Comparison of ENCODE assay signal across 12 cellular contexts in genomic region chr2:240023792-240024191, GRCh38. TPM values are rescaled to one million over a fixed set of nuclear protein-coding genes. Genes with fewer than 3 reads are reported as not detected.
DNase-seq lines count a peak whose midpoint lies in the region; ATAC-seq and TF ChIP-seq lines count a peak whose summit lies in the region.
"Had no signal": no experiment of that assay in that cellular context is flagged by ENCODE, and none has a peak within 500 bp of the region (broad histone marks: within the 10 kb centered on the region; RNA-seq: fewer than 3 reads in every experiment).

No MANE protein-coding gene starts in this region.

- H3K9me3 Mint-ChIP-seq in endodermal cell, result peaks cover 6% of the 10 kb centered on the region

- no peak for TF ChIP-seq RAD21 in SK-N-SH (IDR thresholded peaks at IDR 0.05; ENCODE audit: low read length)

- peaks cover 9% of the 10 kb centered on the region; the same call in 1 of the 2 replicates for H4K20me1 ChIP-seq in SK-N-SH (ENCODE audit: insufficient read depth)

- H3K9ac ChIP-seq in SK-N-SH (peak overlapping the region; percentile 95), endodermal cell (ENCODE audit: extremely low read depth, low read length, poor library complexity, severe bottlenecking) (no peak overlapping the region)

- POLR2A ChIA-PET in SK-N-SH (lab: Yijun Ruan, JAX), result no interaction called here

- H3K4me3 ChIP-seq in SK-N-SH (ENCODE audit: low read depth in 2 of 2, low read length in 1 of 2) (peak overlapping the region in 1 of 2 experiments; percentile 95; a peak in 2 of 4 replicates), endodermal cell (ENCODE audit: low read length) (peak overlapping the region; percentile 85), psoas muscle (peak overlapping the region; percentile 75)

- CTCF ChIA-PET in SK-N-SH (lab: Yijun Ruan, JAX), result interaction anchor here (1.7 to 2.1 kb wide), 2 partner anchors 11 to 33 kb away, joined by 4 to 11 read pairs; no protein-coding TSS in a partner anchor

- no peaks in the 10 kb centered on the region for H3K27me3 ChIP-seq in SK-N-SH (ENCODE audit: insufficient read depth)
- peaks cover 22% of the 10 kb centered on the region for H3K27me3 ChIP-seq in endodermal cell (ENCODE audit: control insufficient read depth, insufficient read depth, low read length, poor library complexity, severe bottlenecking)
- no peaks in the 10 kb centered on the region for H3K27me3 ChIP-seq in psoas muscle (ENCODE audit: insufficient read depth in 3 of 3, low read length in 2 of 3)
- H3K27me3 ChIP-seq: right atrium auricular region, tibial nerve had no signal

- no peak overlapping the region for H2AFZ ChIP-seq in SK-N-SH (ENCODE audit: low read depth)

- ATAC-seq in SK-N-SH treated with all-trans-retinoic acid at 6 μM for 48 hours (no peak), psoas muscle (no peak)

- peaks cover 52% of the 10 kb centered on the region for H3K79me2 ChIP-seq in SK-N-SH (ENCODE audit: insufficient read depth)

- peak overlapping the region; percentile 92 for H3K4me3 Mint-ChIP-seq in endodermal cell

- H3K27ac Mint-ChIP-seq in endodermal cell, result peak overlapping the region; percentile 58

- TF ChIP-seq CTCF in SK-N-SH (IDR thresholded peaks at IDR 0.05) (no peak), endodermal cell (conservative IDR thresholded peaks at IDR 0.05) (no peak), psoas muscle (IDR thresholded peaks at IDR 0.05) (no peak)

- H3K4me1 ChIP-seq in SK-N-SH (ENCODE audit: control insufficient read depth in 1 of 2, insufficient read depth in 2 of 2, low read depth in 1 of 2, low read length in 1 of 2) (peaks cover 6 to 10% of the 10 kb centered on the region in 2 experiments; a peak in 3 of 4 replicates), endodermal cell (ENCODE audit: control insufficient read depth, insufficient read depth, low read length) (no peaks in the 10 kb centered on the region), psoas muscle (peaks cover 20% of the 10 kb centered on the region)

- peak overlapping the region; percentile 77 for H3K4me2 ChIP-seq in SK-N-SH

- intact Hi-C loops in psoas muscle (cut with DNase I), result no loop called here

- H3F3A ChIP-seq in SK-N-SH (replicated peaks; ENCODE audit: insufficient read depth), result peaks cover 3% of the 10 kb centered on the region

- H3K9me3 ChIP-seq in SK-N-SH, result no peaks in the 10 kb centered on the region
- no peaks in the 10 kb centered on the region for H3K9me3 ChIP-seq in endodermal cell (ENCODE audit: control insufficient read depth, low read length)
- peaks cover 4% of the 10 kb centered on the region for H3K9me3 ChIP-seq in psoas muscle
- H3K9me3 ChIP-seq: right atrium auricular region, tibial nerve had no signal

- H3K9me2 ChIP-seq in SK-N-SH, result no peaks in the 10 kb centered on the region

- peaks cover 9% of the 10 kb centered on the region for H3K4me1 Mint-ChIP-seq in endodermal cell

- DNase-seq in SK-N-SH, result no peak
- peak; percentile 50 for DNase-seq in OCI-M1 (lab: John Stamatoyannopoulos, UW)
- no peak for DNase-seq in endodermal cell
- no peak for DNase-seq in psoas muscle
- no peak for DNase-seq in cerebellum (ENCODE audit: low spot score)
- DNase-seq in activated gamma-delta T cell treated with Interleukin-2 at 50 U/mL for 16 hours, result no peak
- no peak for DNase-seq in epidermal melanocyte (ENCODE audit: insufficient read length, low spot score)
- DNase-seq: NCI-H510A treated with DMSO at 0.1 percent for 48 hours had no signal

- peaks cover 16% of the 10 kb centered on the region for H3K27me3 Mint-ChIP-seq in endodermal cell (ENCODE audit: insufficient read depth)

- WGBS in SK-N-SH (ENCODE audit: low lambda C conversion rate), result 75% methylated on average over 9 of the region's 9 CpGs
- 78 to 87% methylated on average over 7 to 9 of the region's 9 CpGs for WGBS in endodermal cell (ENCODE audit: insufficient coverage in 1 of 2, insufficient read length in 1 of 2), 2 experiments
- 62 to 70% (median 63%) methylated on average over 9 of the region's 9 CpGs for WGBS in psoas muscle, 3 donors

- no peak for TF ChIP-seq EP300 in SK-N-SH (IDR thresholded peaks at IDR 0.05; ENCODE audit: borderline replicate concordance in 1 of 2, low read depth in 1 of 2, low read length in 1 of 2)

- no peak overlapping the region for H3K27ac ChIP-seq in SK-N-SH (ENCODE audit: low read depth in 2 of 2, low read length in 1 of 2)
- H3K27ac ChIP-seq in endodermal cell (ENCODE audit: low read depth, low read length), result no peak overlapping the region
- peak overlapping the region; percentile 93 for H3K27ac ChIP-seq in psoas muscle

- H3K36me3 Mint-ChIP-seq in endodermal cell (ENCODE audit: low read depth), result peaks cover 21% of the 10 kb centered on the region

- peaks cover 13 to 22% of the 10 kb centered on the region in 2 experiments for H3K36me3 ChIP-seq in SK-N-SH (replicated peaks in 1 of 2; ENCODE audit: control insufficient read depth in 1 of 2, insufficient read depth in 2 of 2, low read length in 1 of 2)
- peaks cover 23% of the 10 kb centered on the region for H3K36me3 ChIP-seq in endodermal cell (ENCODE audit: control insufficient read depth, insufficient read depth, low read length)
- peaks cover 0 to 26% of the 10 kb centered on the region in 2 donors for H3K36me3 ChIP-seq in psoas muscle (ENCODE audit: insufficient read depth in 1 of 2, low read depth in 1 of 2)

TF ChIP-seq in SK-N-SH, 30 proteins besides CTCF, POLR2A, EP300 and RAD21:
- TF ChIP-seq JUND (IDR thresholded peaks at IDR 0.05), result no peak
- TF ChIP-seq RFX5 (IDR thresholded peaks at IDR 0.05; ENCODE audit: low read length), result no peak
- TF ChIP-seq FOSL2 (IDR thresholded peaks at IDR 0.05; ENCODE audit: borderline replicate concordance, low read depth), result no peak
- no peak for TF ChIP-seq EZH2phosphoT487 (IDR thresholded peaks at IDR 0.05; ENCODE audit: borderline replicate concordance, low read depth)
- TF ChIP-seq ELF1 (IDR thresholded peaks at IDR 0.05), result no peak
- TF ChIP-seq, protein P1, sequence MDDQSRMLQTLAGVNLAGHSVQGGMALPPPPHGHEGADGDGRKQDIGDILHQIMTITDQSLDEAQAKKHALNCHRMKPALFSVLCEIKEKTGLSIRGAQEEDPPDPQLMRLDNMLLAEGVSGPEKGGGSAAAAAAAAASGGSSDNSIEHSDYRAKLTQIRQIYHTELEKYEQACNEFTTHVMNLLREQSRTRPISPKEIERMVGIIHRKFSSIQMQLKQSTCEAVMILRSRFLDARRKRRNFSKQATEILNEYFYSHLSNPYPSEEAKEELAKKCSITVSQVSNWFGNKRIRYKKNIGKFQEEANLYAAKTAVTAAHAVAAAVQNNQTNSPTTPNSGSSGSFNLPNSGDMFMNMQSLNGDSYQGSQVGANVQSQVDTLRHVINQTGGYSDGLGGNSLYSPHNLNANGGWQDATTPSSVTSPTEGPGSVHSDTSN (IDR thresholded peaks at IDR 0.05), result no peak
- no peak for TF ChIP-seq GABPA (IDR thresholded peaks at IDR 0.05; ENCODE audit: low read depth)
- TF ChIP-seq SMC3 (IDR thresholded peaks at IDR 0.05; ENCODE audit: low read depth, low read length), result no peak
- TF ChIP-seq RXRA (IDR thresholded peaks at IDR 0.05; ENCODE audit: borderline replicate concordance, low read depth), result no peak
- TF ChIP-seq FOXJ3 (CRISPR knock-in tag; IDR thresholded peaks at IDR 0.05), result no peak

TF ChIP-seq in SK-N-SH treated with all-trans-retinoic acid at 6 μM for 48 hours, 23 proteins besides CTCF, POLR2A, EP300 and RAD21 (continues in another document):
- TF ChIP-seq OSR1 (CRISPR knock-in tag; IDR thresholded peaks at IDR 0.05) (no peak), TSHZ2 (CRISPR knock-in tag; IDR thresholded peaks at IDR 0.05) (no peak), ZC3H10 (CRISPR knock-in tag; IDR thresholded peaks at IDR 0.05) (no peak)

RNA-seq across cellular contexts. Expression of gene NDUFA10, which starts 1.4 kb away (rescaled TPM):
- polyA plus RNA-seq in SK-N-SH (2012; rRNA removed) (117 and 134 TPM in 2 replicates), psoas muscle (100 to 1,000 TPM in 2 of 3 donors, 10 to 100 TPM in 1; 84.2 to 135 (median 113) TPM)
- polyA plus RNA-seq in SK-N-SH (2012; cell fraction: cytosol; rRNA removed), result 104 and 133 TPM in 2 replicates
- 153 and 170 TPM in 2 replicates for polyA plus RNA-seq in SK-N-SH (2012; cell fraction: nucleus; rRNA removed)
- total RNA-seq in endodermal cell (100 to 1,000 TPM in 1 of 2 donors, 10 to 100 TPM in 1; 95.8 to 101 TPM), psoas muscle (100 to 1,000 TPM; 132 to 183 (median 163) TPM), cerebellum (59.6 TPM)
- polyA plus RNA-seq in endodermal cell (2013, experiment 1 of 2), result 92.5 TPM
- 85.8 TPM for polyA plus RNA-seq in endodermal cell (2013, experiment 2 of 2)

RNA-seq across cellular contexts. Expression of gene OR6B2, which starts 6.4 kb away (rescaled TPM):
- not detected in 2 replicates for polyA plus RNA-seq in SK-N-SH (2012; rRNA removed)
- polyA plus RNA-seq in SK-N-SH (2012; cell fraction: cytosol; rRNA removed), result not detected in 2 replicates
- polyA plus RNA-seq in SK-N-SH (2012; cell fraction: nucleus; rRNA removed), result not detected in 2 replicates
- total RNA-seq in endodermal cell, result not detected
- not detected for polyA plus RNA-seq in endodermal cell (2013, experiment 1 of 2)
- polyA plus RNA-seq in endodermal cell (2013, experiment 2 of 2), result not detected
- not detected for total RNA-seq in psoas muscle
- not detected for polyA plus RNA-seq in psoas muscle
- total RNA-seq in cerebellum, result not detected
- total RNA-seq: A172, right atrium auricular region had no signal

RNA-seq across cellular contexts. Expression of gene OR6B3, which starts 29.5 kb away (rescaled TPM):
- not detected in 2 replicates for polyA plus RNA-seq in SK-N-SH (2012; rRNA removed)
- not detected in 2 replicates for polyA plus RNA-seq in SK-N-SH (2012; cell fraction: cytosol; rRNA removed)
- polyA plus RNA-seq in SK-N-SH (2012; cell fraction: nucleus; rRNA removed), result not detected in 2 replicates
- not detected for total RNA-seq in endodermal cell
- polyA plus RNA-seq in endodermal cell (2013, experiment 1 of 2), result not detected
- not detected for polyA plus RNA-seq in endodermal cell (2013, experiment 2 of 2)
- total RNA-seq in psoas muscle, result not detected
- polyA plus RNA-seq in psoas muscle, result not detected
- total RNA-seq in cerebellum, result not detected
- total RNA-seq: A172, right atrium auricular region had no signal
